15 cellular contexts compared by ENCODE assay signal in genomic region chr5:133928690-133929393, GRCh38. TPM values are rescaled to one million over a fixed set of nuclear protein-coding genes. Genes with fewer than 3 reads are reported as not detected.
DNase-seq lines count a peak whose midpoint lies in the region; ATAC-seq, FAIRE-seq and TF ChIP-seq lines count a peak whose summit lies in the region.
"Had no signal": no experiment of that assay in that cellular context is flagged by ENCODE, and none has a peak within 500 bp of the region (broad histone marks: within the 10 kb centered on the region; RNA-seq: fewer than 3 reads in every experiment).

No MANE protein-coding gene starts in this region.

- no peaks in the 10 kb centered on the region for H3K36me3 Mint-ChIP-seq in activated T-helper 2 cell treated with anti-CD3 and anti-CD28 coated beads, Interferon-gamma antibody, Interleukin-2, Interleukin-4, amounts not matched to agents 10 μg/mL and 5 μg/mL and 100 μg/mL, durations not matched to agents 14 hours and 24 hours and 36 hours (ENCODE audit: low read depth)

- no peaks in the 10 kb centered on the region for H3K27me3 ChIP-seq in BLaER1
- H3K27me3 ChIP-seq: body of pancreas had no signal

- peak overlapping the region; percentile 23 for H3K27ac ChIP-seq in BLaER1
- H3K27ac ChIP-seq: body of pancreas, KMS-11, WERI-Rb-1 had no signal

- H4K20me1 ChIP-seq in BLaER1: no peaks in the 10 kb centered on the region

- H3K27me3 Mint-ChIP-seq in activated T-helper 2 cell treated with anti-CD3 and anti-CD28 coated beads, Interferon-gamma antibody, Interleukin-2, Interleukin-4, amounts not matched to agents 10 μg/mL and 5 μg/mL and 100 μg/mL, durations not matched to agents 14 hours and 24 hours and 36 hours (ENCODE audit: low read depth): no peaks in the 10 kb centered on the region

- H3K4me1 Mint-ChIP-seq in activated T-helper 2 cell treated with anti-CD3 and anti-CD28 coated beads, Interferon-gamma antibody, Interleukin-2, Interleukin-4, amounts not matched to agents 10 μg/mL and 5 μg/mL and 100 μg/mL, durations not matched to agents 14 hours and 24 hours and 36 hours (ENCODE audit: low read depth): peaks cover 48% of the 10 kb centered on the region

- DNase-seq in GM12891 (ENCODE audit: insufficient read length, low spot score): no peak
- no peak for DNase-seq in activated T-helper 2 cell treated with anti-CD3 and anti-CD28 coated beads, Interferon-gamma antibody, Interleukin-2, Interleukin-4, amounts not matched to agents 10 μg/mL and 5 μg/mL and 100 μg/mL, durations not matched to agents 14 hours and 24 hours and 36 hours (ENCODE audit: low spot score)
- DNase-seq in stimulated activated CD4-positive, alpha-beta T cell treated with anti-CD3 and anti-CD28 coated beads, Interleukin-2, amount 100 ng/mL, for 48 hours: no peak
- no peak for DNase-seq in effector CD8-positive, alpha-beta T cell (lab: John Stamatoyannopoulos, UW)
- no peak for DNase-seq in cardiac septum (ENCODE audit: low spot score)
- DNase-seq in NCI-H82 (lab: John Stamatoyannopoulos, UW): no peak
- DNase-seq: body of pancreas; effector CD4-positive, alpha-beta T cell; foreskin fibroblast; NCI-H187 treated with DMSO at 0.1 percent for 48 hours; NCI-H774; WERI-Rb-1 had no signal

- peak; percentile 13 for FAIRE-seq in GM12891 (lab: Jason Lieb, UNC)

- peak; percentile 40 for ATAC-seq in HG02759 (IDR thresholded peaks at IDR 0.05; ENCODE audit: unreplicated experiment)
- ATAC-seq: body of pancreas had no signal

- no peak overlapping the region for H3K9ac ChIP-seq in BLaER1
- H3K9ac ChIP-seq: KMS-11 had no signal

- H3K27ac Mint-ChIP-seq in activated T-helper 2 cell treated with anti-CD3 and anti-CD28 coated beads, Interferon-gamma antibody, Interleukin-2, Interleukin-4, amounts not matched to agents 10 μg/mL and 5 μg/mL and 100 μg/mL, durations not matched to agents 14 hours and 24 hours and 36 hours: peak overlapping the region; percentile 97

- H3K9me3 Mint-ChIP-seq in activated T-helper 2 cell treated with anti-CD3 and anti-CD28 coated beads, Interferon-gamma antibody, Interleukin-2, Interleukin-4, amounts not matched to agents 10 μg/mL and 5 μg/mL and 100 μg/mL, durations not matched to agents 14 hours and 24 hours and 36 hours: no peaks in the 10 kb centered on the region

- no peaks in the 10 kb centered on the region for H3K36me3 ChIP-seq in BLaER1
- H3K36me3 ChIP-seq: WERI-Rb-1 had no signal

- H3K4me1 ChIP-seq in BLaER1: peaks cover 97% of the 10 kb centered on the region

- TF ChIP-seq POLR2A in GM12891 (IDR thresholded peaks at IDR 0.05; ENCODE audit: low read depth, low read length): no peak

- H3K4me3 ChIP-seq in BLaER1: no peak overlapping the region
- H3K4me3 ChIP-seq: body of pancreas had no signal

- H3K9me3 ChIP-seq in BLaER1: no peaks in the 10 kb centered on the region
- H3K9me3 ChIP-seq: body of pancreas had no signal

- peak overlapping the region; percentile 95 for H3K4me2 ChIP-seq in BLaER1
- H3K4me2 ChIP-seq: KMS-11 had no signal

- intact Hi-C loops in activated T-helper 2 cell treated with anti-CD3 and anti-CD28 coated beads, Interferon-gamma antibody, Interleukin-2, Interleukin-4, amounts not matched to agents 10 μg/mL and 5 μg/mL and 100 μg/mL, durations not matched to agents 14 hours and 24 hours and 36 hours (cut with micrococcal nuclease): no loop called here
- intact Hi-C loops in cardiac septum (cut with DNase I): no loop called here

- H3K4me3 Mint-ChIP-seq in activated T-helper 2 cell treated with anti-CD3 and anti-CD28 coated beads, Interferon-gamma antibody, Interleukin-2, Interleukin-4, amounts not matched to agents 10 μg/mL and 5 μg/mL and 100 μg/mL, durations not matched to agents 14 hours and 24 hours and 36 hours (ENCODE audit: low read depth): no peak overlapping the region

TF ChIP-seq in GM12891, 5 proteins besides CTCF, POLR2A, EP300 and RAD21:
- TF ChIP-seq POU2F2 (IDR thresholded peaks at IDR 0.05; ENCODE audit: low read depth, low read length) (no peak), PAX5 (IDR thresholded peaks at IDR 0.05; ENCODE audit: insufficient read depth, low read length, severe bottlenecking) (no peak), SPI1 (IDR thresholded peaks at IDR 0.05; ENCODE audit: low read depth, low read length) (no peak), POLR2AphosphoS5 (IDR thresholded peaks at IDR 0.05; ENCODE audit: low read depth, low read length) (no peak), TAF1 (IDR thresholded peaks at IDR 0.05; ENCODE audit: low read depth, low read length) (no peak)

RNA-seq across cellular contexts. Expression of gene C5orf15, which starts 39.6 kb away (rescaled TPM):
- 22.4 TPM for polyA plus RNA-seq in GM12891 (2012; ENCODE audit: low read depth, missing spikeins)
- total RNA-seq in activated T-helper 2 cell treated with anti-CD3 and anti-CD28 coated beads, Interferon-gamma antibody, Interleukin-2, Interleukin-4, amounts not matched to agents 10 μg/mL and 5 μg/mL and 100 μg/mL, durations not matched to agents 14 hours and 24 hours and 36 hours: 63.7 and 66.7 TPM in 2 replicates
- total RNA-seq in cardiac septum: 22.5 TPM
